Comparison of ENCODE assay signal across 21 cellular contexts in the genomic region with DNA sequence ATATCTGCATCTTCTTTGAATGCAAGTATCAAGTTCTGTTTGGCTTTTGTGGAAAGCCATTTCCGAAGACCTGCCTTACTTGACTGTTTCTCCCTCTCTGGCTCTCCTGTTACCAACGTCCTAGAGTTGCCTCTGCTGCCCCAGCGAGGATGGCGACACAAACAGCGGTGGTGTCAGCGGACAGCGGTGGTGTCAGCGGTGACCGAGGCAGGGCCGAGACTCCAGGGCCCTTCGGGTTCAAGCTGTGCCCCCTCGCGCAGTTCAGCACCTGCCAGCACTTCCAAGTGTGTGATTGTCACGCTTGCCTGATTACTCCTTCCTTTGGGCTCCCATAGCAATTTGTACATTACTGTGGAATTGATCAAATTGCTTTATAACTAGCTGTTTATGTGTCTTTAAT.
DNase-seq lines count a peak whose midpoint lies in the region; ATAC-seq and TF ChIP-seq lines count a peak whose summit lies in the region.
"Had no signal": no experiment of that assay in that cellular context is flagged by ENCODE, and none has a peak within 500 bp of the region (broad histone marks: within the 10 kb centered on the region; RNA-seq: fewer than 3 reads in every experiment).

No MANE protein-coding gene starts in this region.

- H3K27me3 ChIP-seq in BLaER1 treated with 17β-estradiol and CSF1 and Interleukin-3, amounts not matched to agents 10 nM and 100 nM: no peaks in the 10 kb centered on the region
- H3K27me3 ChIP-seq in neuronal stem cell (ENCODE audit: control insufficient read depth in 3 of 3, insufficient read depth in 3 of 3, low read depth in 1 of 3, low read length in 3 of 3): no peaks in the 10 kb centered on the region
- H3K27me3 ChIP-seq: BE2C had no signal

- no peak overlapping the region for H4K91ac ChIP-seq in neuronal stem cell (ENCODE audit: low read depth, low read length, poor library complexity)

- no peak overlapping the region for H3K4me3 Mint-ChIP-seq in activated CD4-positive, alpha-beta T cell treated with anti-CD3 and anti-CD28 coated beads, Interleukin-2, amount 10 ng/mL, durations not matched to agents 24 days and 14 days
- H3K4me3 Mint-ChIP-seq: CD4-positive, CD25-positive, alpha-beta regulatory T cell; CD8-positive, alpha-beta T cell; GM23338; HFFc6 had no signal

- no peak overlapping the region for H3K4me3 ChIP-seq in BLaER1 treated with 17β-estradiol and CSF1 and Interleukin-3, amounts not matched to agents 10 nM and 100 nM
- H3K4me3 ChIP-seq in OCI-LY7 (ENCODE audit: low read depth, low read length, poor library complexity, severe bottlenecking): no peak overlapping the region
- peak overlapping the region in 1 of 2 donors; percentile 64 for H3K4me3 ChIP-seq in neuronal stem cell (ENCODE audit: low read length in 2 of 2)
- H3K4me3 ChIP-seq: A549, GM23338, HAP-1 had no signal

- no peaks in the 10 kb centered on the region for H4K20me1 ChIP-seq in BLaER1 treated with 17β-estradiol and CSF1 and Interleukin-3, amounts not matched to agents 10 nM and 100 nM
- no peaks in the 10 kb centered on the region for H4K20me1 ChIP-seq in OCI-LY7 (ENCODE audit: insufficient read depth, low read length)

- H3K4me2 ChIP-seq in BLaER1 treated with 17β-estradiol and CSF1 and Interleukin-3, amounts not matched to agents 10 nM and 100 nM: peak overlapping the region; percentile 28 to 75 (median 62); a peak in 20 of 22 replicates
- no peak overlapping the region for H3K4me2 ChIP-seq in OCI-LY7 (ENCODE audit: low read length)
- H3K4me2 ChIP-seq in neuronal stem cell (ENCODE audit: insufficient read depth, low read length, poor library complexity, severe bottlenecking): no peak overlapping the region
- H3K4me2 ChIP-seq: A549, GM23338 had no signal

- H3K27ac Mint-ChIP-seq in activated CD4-positive, alpha-beta T cell treated with anti-CD3 and anti-CD28 coated beads, Interleukin-2, amount 10 ng/mL, durations not matched to agents 24 days and 14 days: no peak overlapping the region
- H3K27ac Mint-ChIP-seq: CD4-positive, CD25-positive, alpha-beta regulatory T cell; CD8-positive, alpha-beta T cell; GM23338; HFFc6 had no signal

- H2BK120ac ChIP-seq in neuronal stem cell (ENCODE audit: low read depth, low read length): no peak overlapping the region

- no peak overlapping the region for H2BK5ac ChIP-seq in neuronal stem cell (ENCODE audit: low read length)

- H3K79me2 ChIP-seq in OCI-LY7 (ENCODE audit: insufficient read depth, low read depth, low read length): no peaks in the 10 kb centered on the region

- CTCF ChIA-PET in OCI-LY7 (lab: Charles Lee; ENCODE audit: unreplicated experiment): no interaction called here

- no peak overlapping the region for H2BK12ac ChIP-seq in neuronal stem cell (ENCODE audit: low read length)

- H2BK15ac ChIP-seq in neuronal stem cell (ENCODE audit: low read length): no peak overlapping the region

- H3K9ac ChIP-seq in BLaER1 treated with 17β-estradiol and CSF1 and Interleukin-3, amounts not matched to agents 10 nM and 100 nM: no peak overlapping the region
- no peak overlapping the region for H3K9ac ChIP-seq in neuronal stem cell (ENCODE audit: low read depth, low read length, poor library complexity)

- WGBS in neuronal stem cell (ENCODE audit: extremely low coverage in 2 of 2, insufficient read length in 2 of 2, insufficient replicate concordance in 1 of 2), 2 donors: no CpG with 5 or more reads among the region's 14 CpGs

- H3K23ac ChIP-seq in neuronal stem cell (ENCODE audit: low read depth, low read length, poor library complexity): no peak overlapping the region

- no TSS peak for BruUV-seq in OCI-LY7 (replicated peaks; lab: Mats Ljungman, UMichigan)

- H3K27me3 Mint-ChIP-seq in activated CD4-positive, alpha-beta T cell treated with anti-CD3 and anti-CD28 coated beads, Interleukin-2, amount 10 ng/mL, durations not matched to agents 24 days and 14 days: no peaks in the 10 kb centered on the region
- H3K27me3 Mint-ChIP-seq: CD4-positive, CD25-positive, alpha-beta regulatory T cell had no signal

- H2AFZ ChIP-seq in OCI-LY7 (ENCODE audit: low read length) (peak overlapping the region; percentile 61; the same call in 1 of the 2 replicates), neuronal stem cell (ENCODE audit: low read length) (no peak overlapping the region)

- no peaks in the 10 kb centered on the region for H3K36me3 ChIP-seq in BLaER1 treated with 17β-estradiol and CSF1 and Interleukin-3, amounts not matched to agents 10 nM and 100 nM
- H3K36me3 ChIP-seq in OCI-LY7 (ENCODE audit: insufficient read depth, low read length): no peaks in the 10 kb centered on the region
- no peaks in the 10 kb centered on the region for H3K36me3 ChIP-seq in neuronal stem cell (replicated peaks in 1 of 2; ENCODE audit: control insufficient read depth in 2 of 2, insufficient read depth in 2 of 2, low read length in 2 of 2)
- H3K36me3 ChIP-seq: BE2C, HAP-1 had no signal

- no peak for ATAC-seq in esophagus mucosa
- ATAC-seq: A549; CD8-positive, alpha-beta T cell had no signal

- no peak overlapping the region for H3K14ac ChIP-seq in neuronal stem cell (ENCODE audit: low read length)

- H3K27ac ChIP-seq in BLaER1 treated with 17β-estradiol and CSF1 and Interleukin-3, amounts not matched to agents 10 nM and 100 nM: no peak overlapping the region
- H3K27ac ChIP-seq in OCI-LY7 (ENCODE audit: low read depth, low read length, poor library complexity, severe bottlenecking) (no peak overlapping the region), neuronal stem cell (replicated peaks; ENCODE audit: low read length) (no peak overlapping the region)
- H3K27ac ChIP-seq: A549, C4-2B had no signal

- no peak overlapping the region for H2AK5ac ChIP-seq in neuronal stem cell (ENCODE audit: low read depth, low read length)

- H3K79me1 ChIP-seq in neuronal stem cell (ENCODE audit: low read depth, low read length): no peaks in the 10 kb centered on the region

- POLR2A ChIA-PET in OCI-LY7 (lab: Charles Lee): interaction anchor here (0.8 kb wide), 1 partner anchor 45 kb away, joined by 3 read pairs; no protein-coding TSS in a partner anchor

- H3K4ac ChIP-seq in neuronal stem cell (ENCODE audit: low read length): no peak overlapping the region

- H4K8ac ChIP-seq in neuronal stem cell (ENCODE audit: low read depth, low read length): no peak overlapping the region

- peaks cover 11 to 29% (median 27%) of the 10 kb centered on the region in 10 experiments; a peak in 19 of 20 replicates for H3K4me1 ChIP-seq in BLaER1 treated with 17β-estradiol and CSF1 and Interleukin-3, amounts not matched to agents 10 nM and 100 nM
- peaks cover 8% of the 10 kb centered on the region for H3K4me1 ChIP-seq in OCI-LY7 (ENCODE audit: insufficient read depth, low read length, poor library complexity, severe bottlenecking)
- H3K4me1 ChIP-seq in neuronal stem cell (ENCODE audit: control insufficient read depth in 2 of 2, insufficient read depth in 1 of 2, low read depth in 1 of 2, low read length in 2 of 2): no peaks in the 10 kb centered on the region
- H3K4me1 ChIP-seq: A549, BE2C, Caco-2 had no signal

- TF ChIP-seq CTCF in OCI-LY7 (conservative IDR thresholded peaks at IDR 0.05; ENCODE audit: low read length) (no peak), GM13976 (IDR thresholded peaks at IDR 0.05; ENCODE audit: borderline replicate concordance, control extremely low read depth, extremely low read depth, insufficient read depth, missing control alignments) (no peak)

- in situ Hi-C loops in GM13976 (cut with MboI; ENCODE audit: low sequenced_read_pairs, unreplicated experiment): no loop called here

- no peaks in the 10 kb centered on the region for H3K4me1 Mint-ChIP-seq in activated CD4-positive, alpha-beta T cell treated with anti-CD3 and anti-CD28 coated beads, Interleukin-2, amount 10 ng/mL, durations not matched to agents 24 days and 14 days
- H3K4me1 Mint-ChIP-seq: CD4-positive, CD25-positive, alpha-beta regulatory T cell had no signal

- peak overlapping the region; percentile 5 for H3K18ac ChIP-seq in neuronal stem cell (ENCODE audit: low read length)

- no peaks in the 10 kb centered on the region for H3K9me2 ChIP-seq in OCI-LY7 (ENCODE audit: insufficient read depth, low read length)

- H3K9me3 Mint-ChIP-seq in activated CD4-positive, alpha-beta T cell treated with anti-CD3 and anti-CD28 coated beads, Interleukin-2, amount 10 ng/mL, durations not matched to agents 24 days and 14 days: peaks cover 5% of the 10 kb centered on the region
- H3K9me3 Mint-ChIP-seq: HFFc6 had no signal

- intact Hi-C loops in activated CD4-positive, alpha-beta T cell treated with anti-CD3 and anti-CD28 coated beads, Interleukin-2, amount 10 ng/mL, durations not matched to agents 24 days and 14 days (cut with micrococcal nuclease): no loop called here
- intact Hi-C loops in OCI-LY7 (cut with micrococcal nuclease; ENCODE audit: unreplicated experiment): no loop called here

- H3K36me3 Mint-ChIP-seq in activated CD4-positive, alpha-beta T cell treated with anti-CD3 and anti-CD28 coated beads, Interleukin-2, amount 10 ng/mL, durations not matched to agents 24 days and 14 days (ENCODE audit: low read depth): no peaks in the 10 kb centered on the region
- H3K36me3 Mint-ChIP-seq: CD4-positive, CD25-positive, alpha-beta regulatory T cell; CD8-positive, alpha-beta T cell had no signal

- peaks cover 0 to 41% (median 12%) of the 10 kb centered on the region in 11 experiments; a peak in 15 of 22 replicates for H3K9me3 ChIP-seq in BLaER1 treated with 17β-estradiol and CSF1 and Interleukin-3, amounts not matched to agents 10 nM and 100 nM (replicated peaks in 1 of 11)
- H3K9me3 ChIP-seq in OCI-LY7 (ENCODE audit: low read length) (no peaks in the 10 kb centered on the region), neuronal stem cell (replicated peaks in 1 of 2; ENCODE audit: control insufficient read depth in 2 of 2, insufficient read depth in 1 of 2, low read depth in 1 of 2, low read length in 2 of 2) (peaks cover 0 to 5% of the 10 kb centered on the region in 2 donors)
- H3K9me3 ChIP-seq: A549, BE2C, Caco-2, HAP-1 had no signal

- DNase-seq in activated CD4-positive, alpha-beta T cell treated with anti-CD3 and anti-CD28 coated beads, Interleukin-2, amount 10 ng/mL, durations not matched to agents 24 days and 14 days: peak; percentile 25
- DNase-seq in activated CD4-positive, alpha-beta T cell treated with anti-CD3 and anti-CD28 coated beads, Interleukin-2, amount 50 U/mL, for 4 hours: no peak
- no peak for DNase-seq in OCI-LY7 (ENCODE audit: low spot score)
- DNase-seq in neuronal stem cell (ENCODE audit: low spot score): no peak
- no peak for DNase-seq in GM13976 (ENCODE audit: low spot score)
- DNase-seq: 8988T; ACHN; AML-193; BE2C; Caco-2; CD4-positive, CD25-positive, alpha-beta regulatory T cell; CD8-positive, alpha-beta T cell; DMS153; DND-41; HFFc6 had no signal

Comparison
In these comparisons a context has a peak if more than half of its experiments do, and no peak if none do; other contexts are left out.
1. H3K4me2 ChIP-seq: peak in BLaER1 treated with 17β-estradiol and CSF1 and Interleukin-3, amounts not matched to agents 10 nM and 100 nM (11 of 11); none in OCI-LY7 (single experiment) and neuronal stem cell (single experiment).